8 cellular contexts compared by ENCODE assay signal in the genomic region with DNA sequence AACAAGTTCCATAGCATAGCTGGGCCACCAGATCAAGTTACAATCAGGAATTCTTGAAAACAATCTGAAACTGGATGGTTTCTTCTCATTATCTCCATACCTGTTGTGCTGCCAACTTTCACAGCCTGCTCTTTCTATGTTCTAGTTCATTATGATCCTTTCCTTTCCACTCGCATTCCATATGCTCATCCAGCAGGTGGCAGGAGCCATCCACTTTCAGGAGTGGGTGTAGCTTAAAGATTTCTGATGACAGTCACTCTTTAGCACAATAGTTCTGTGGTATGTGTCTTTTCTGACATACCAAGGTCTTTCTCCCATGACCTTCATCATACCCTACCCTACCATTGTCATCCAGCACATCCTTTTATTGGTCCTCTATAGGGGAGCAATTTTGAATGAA. TPM values are rescaled to one million over a fixed set of nuclear protein-coding genes. Genes with fewer than 3 reads are reported as not detected.
DNase-seq lines count a peak whose midpoint lies in the region; ATAC-seq and TF ChIP-seq lines count a peak whose summit lies in the region.

No MANE protein-coding gene starts in this region.

- no peak for TF ChIP-seq POLR2A in heart left ventricle (IDR thresholded peaks at IDR 0.05)

- POLR2A ChIA-PET in OCI-LY7 (lab: Charles Lee), result no interaction called here

- DNase-seq in heart left ventricle (peak; percentile 9 to 51 (median 27)), Right ventricle myocardium inferior (ENCODE audit: missing footprints) (no peak), OCI-LY7 (ENCODE audit: low spot score) (peak; percentile 23), amniotic epithelial cell (ENCODE audit: low read depth) (peak; percentile 35), islet precursor cell (peak; percentile 55)
- DNase-seq in stimulated activated CD4-positive, alpha-beta T cell treated with anti-CD3 and anti-CD28 coated beads, Interleukin-4, amount 100 ng/mL, for 48 hours (ENCODE audit: low read depth in 2 of 2), result peak; percentile 1 to 3
- no peak for DNase-seq in NK-92 treated with Interleukin-12 subunit alpha and Interleukin-12 subunit beta, amount 100 ng/mL, for 24 hours (lab: John Stamatoyannopoulos, UW)

- no TSS peak for BruUV-seq in OCI-LY7 (replicated peaks; lab: Mats Ljungman, UMichigan)

- H3K27me3 ChIP-seq in heart left ventricle, result peaks cover 0 to 10% (median 0%) of the 10 kb centered on the region in 9 donors

- H3K27ac ChIP-seq in heart left ventricle, result no peak overlapping the region
- no peak overlapping the region for H3K27ac ChIP-seq in OCI-LY7 (ENCODE audit: low read depth, low read length, poor library complexity, severe bottlenecking)

- no peaks in the 10 kb centered on the region for H3K79me2 ChIP-seq in OCI-LY7 (ENCODE audit: insufficient read depth, low read depth, low read length)

- H3K4me3 ChIP-seq in heart left ventricle (no peak overlapping the region), OCI-LY7 (ENCODE audit: low read depth, low read length, poor library complexity, severe bottlenecking) (no peak overlapping the region)

- no peaks in the 10 kb centered on the region for H4K20me1 ChIP-seq in OCI-LY7 (ENCODE audit: insufficient read depth, low read length)

- H3K9me2 ChIP-seq in OCI-LY7 (ENCODE audit: insufficient read depth, low read length), result no peaks in the 10 kb centered on the region

- H2AFZ ChIP-seq in OCI-LY7 (ENCODE audit: low read length), result no peak overlapping the region

- no peak overlapping the region for H3K4me2 ChIP-seq in OCI-LY7 (ENCODE audit: low read length)

- CTCF ChIA-PET in OCI-LY7 (lab: Charles Lee; ENCODE audit: unreplicated experiment), result no interaction called here

- 0 to 12% (median 11%) methylated on average over 1 of the region's 1 CpG for WGBS in heart left ventricle, 4 donors

- ATAC-seq in heart left ventricle (peak in 3 of 4 donors; percentile 59 to 65 (median 60)), Right ventricle myocardium inferior (no peak), GM19467 (IDR thresholded peaks at IDR 0.05; ENCODE audit: unreplicated experiment) (no peak)

- TF ChIP-seq CTCF in heart left ventricle (IDR thresholded peaks at IDR 0.05) (peak; percentile 36 to 64 (median 54)), OCI-LY7 (conservative IDR thresholded peaks at IDR 0.05; ENCODE audit: low read length) (peak; percentile 56)

- H3K4me1 ChIP-seq in heart left ventricle (no peaks in the 10 kb centered on the region), OCI-LY7 (ENCODE audit: insufficient read depth, low read length, poor library complexity, severe bottlenecking) (no peaks in the 10 kb centered on the region)

- intact Hi-C loops in heart left ventricle (cut with DNase I) (loop anchor here in 9 of 10 donors (2.0 to 10.0 kb wide), 8 partner anchors 26 to 1112 kb away; partner anchors contain the start of gene RRAGB (in 1 of the 9)), Right ventricle myocardium inferior (cut with DNase I) (loop anchor here (1.0 to 10.0 kb wide), 3 partner anchors 26 to 1100 kb away; partner anchors contain the start of gene KLF8), OCI-LY7 (cut with micrococcal nuclease; ENCODE audit: unreplicated experiment) (no loop called here)

- H3K36me3 ChIP-seq in heart left ventricle (no peaks in the 10 kb centered on the region), OCI-LY7 (ENCODE audit: insufficient read depth, low read length) (no peaks in the 10 kb centered on the region)

- H3K9me3 ChIP-seq in heart left ventricle, result no peaks in the 10 kb centered on the region
- H3K9me3 ChIP-seq in OCI-LY7 (ENCODE audit: low read length), result no peaks in the 10 kb centered on the region

RNA-seq across cellular contexts. Expression of gene PAGE2, which starts 46.4 kb away (rescaled TPM):
- total RNA-seq in heart left ventricle, result not detected
- polyA plus RNA-seq in heart left ventricle, result not detected
- total RNA-seq in Right ventricle myocardium inferior, result not detected
- total RNA-seq in OCI-LY7 (2014; rRNA removed; shearing (Covaris generic)), result not detected in 2 replicates
- not detected in 2 replicates for total RNA-seq in OCI-LY7 (2022)

Comparison
In these comparisons a context has a peak if more than half of its experiments do, and no peak if none do; other contexts are left out.
1. ATAC-seq: peak in heart left ventricle (3 of 4); none in Right ventricle myocardium inferior (single experiment) and GM19467 (single experiment).
2. DNase-seq: peak in heart left ventricle (5 of 5), OCI-LY7 (single experiment), amniotic epithelial cell (single experiment), islet precursor cell (single experiment) and stimulated activated CD4-positive, alpha-beta T cell treated with anti-CD3 and anti-CD28 coated beads, Interleukin-4, amount 100 ng/mL, for 48 hours (2 of 2); none in Right ventricle myocardium inferior (single experiment) and NK-92 treated with Interleukin-12 subunit alpha and Interleukin-12 subunit beta, amount 100 ng/mL, for 24 hours (single experiment).